17 cellular contexts compared by ENCODE assay signal in genomic region chr1:66359815-66360214, GRCh38.
DNase-seq lines count a peak whose midpoint lies in the region; ATAC-seq and TF ChIP-seq lines count a peak whose summit lies in the region.
"Had no signal": no experiment of that assay in that cellular context is flagged by ENCODE, and none has a peak within 500 bp of the region (broad histone marks: within the 10 kb centered on the region; RNA-seq: fewer than 3 reads in every experiment).

No MANE protein-coding gene starts in this region.

- H3K27ac ChIP-seq in OCI-LY1 (ENCODE audit: low read depth, low read length, poor library complexity, severe bottlenecking) = peak overlapping the region; percentile 39
- no peak overlapping the region for H3K27ac ChIP-seq in thyroid gland
- H3K27ac ChIP-seq: cardiac muscle cell, transverse colon had no signal

- no peaks in the 10 kb centered on the region for H3K9me3 ChIP-seq in OCI-LY1 (ENCODE audit: low read length)
- no peaks in the 10 kb centered on the region for H3K9me3 ChIP-seq in thyroid gland
- H3K9me3 ChIP-seq: transverse colon had no signal

- no peaks in the 10 kb centered on the region for H3K9me3 Mint-ChIP-seq in activated naive CD8-positive, alpha-beta T cell (ENCODE audit: low read depth)
- no peaks in the 10 kb centered on the region for H3K9me3 Mint-ChIP-seq in activated naive CD8-positive, alpha-beta T cell treated with anti-CD3 and anti-CD28 coated beads, Interleukin-2, amount 50 U/mL, for 24 hours
- H3K9me3 Mint-ChIP-seq in stimulated activated memory B cell treated with anti-CD40 and anti-IgM and Interleukin-4, amounts not matched to agents 10 μg/mL and 1 μg/mL and 100 μg/mL, for 72 hours = no peaks in the 10 kb centered on the region
- H3K9me3 Mint-ChIP-seq: activated naive CD4-positive, alpha-beta T cell treated with anti-CD3 and anti-CD28 coated beads, Interleukin-2, amount 50 U/mL, for 72 hours; effector memory CD8-positive, alpha-beta T cell had no signal

- H3K79me2 ChIP-seq in OCI-LY1 (ENCODE audit: insufficient read depth, low read length) = 0 out of 2 replicates have a peak, but pooled peaks cover 5% of the 10 kb centered on the region

- H3K27me3 Mint-ChIP-seq in activated naive CD8-positive, alpha-beta T cell = no peaks in the 10 kb centered on the region
- no peaks in the 10 kb centered on the region for H3K27me3 Mint-ChIP-seq in activated naive CD8-positive, alpha-beta T cell treated with anti-CD3 and anti-CD28 coated beads, Interleukin-2, amount 50 U/mL, for 24 hours
- no peaks in the 10 kb centered on the region for H3K27me3 Mint-ChIP-seq in stimulated activated memory B cell treated with anti-CD40 and anti-IgM and Interleukin-4, amounts not matched to agents 10 μg/mL and 1 μg/mL and 100 μg/mL, for 72 hours
- H3K27me3 Mint-ChIP-seq: effector memory CD8-positive, alpha-beta T cell had no signal

- H3K4me3 ChIP-seq in OCI-LY1 (ENCODE audit: low read depth, low read length, poor library complexity, severe bottlenecking) (no peak overlapping the region), thyroid gland (replicated peaks in 1 of 3) (no peak overlapping the region)
- H3K4me3 ChIP-seq: cardiac muscle cell, lung, transverse colon had no signal

- H3K9ac ChIP-seq in OCI-LY1 (ENCODE audit: low read length) = peak overlapping the region; percentile 15; the same call in 1 of the 2 replicates

- TF ChIP-seq CTCF in OCI-LY1 (IDR thresholded peaks at IDR 0.05; ENCODE audit: low read length) (no peak), thyroid gland (IDR thresholded peaks at IDR 0.05) (no peak)

- H3K4me2 ChIP-seq in OCI-LY1 (ENCODE audit: low read length) = peak overlapping the region; percentile 19; the same call in 1 of the 2 replicates

- H4K20me1 ChIP-seq in OCI-LY1 (ENCODE audit: insufficient read depth, low read length) = no peaks in the 10 kb centered on the region

- H3K9me2 ChIP-seq in OCI-LY1 (ENCODE audit: low read depth, low read length) = no peaks in the 10 kb centered on the region

- no peak overlapping the region for H2AFZ ChIP-seq in OCI-LY1 (ENCODE audit: low read length)

- no peak overlapping the region for H3K4me3 Mint-ChIP-seq in activated naive CD8-positive, alpha-beta T cell
- no peak overlapping the region for H3K4me3 Mint-ChIP-seq in activated naive CD8-positive, alpha-beta T cell treated with anti-CD3 and anti-CD28 coated beads, Interleukin-2, amount 50 U/mL, for 24 hours
- peak overlapping the region; percentile 34 for H3K4me3 Mint-ChIP-seq in stimulated activated memory B cell treated with anti-CD40 and anti-IgM and Interleukin-4, amounts not matched to agents 10 μg/mL and 1 μg/mL and 100 μg/mL, for 72 hours

- H3K36me3 Mint-ChIP-seq in activated naive CD8-positive, alpha-beta T cell = peaks cover 46% of the 10 kb centered on the region
- H3K36me3 Mint-ChIP-seq in activated naive CD8-positive, alpha-beta T cell treated with anti-CD3 and anti-CD28 coated beads, Interleukin-2, amount 50 U/mL, for 24 hours (ENCODE audit: low read depth) = peaks cover 57% of the 10 kb centered on the region
- peaks cover 64% of the 10 kb centered on the region for H3K36me3 Mint-ChIP-seq in stimulated activated memory B cell treated with anti-CD40 and anti-IgM and Interleukin-4, amounts not matched to agents 10 μg/mL and 1 μg/mL and 100 μg/mL, for 72 hours

- peaks cover 76% of the 10 kb centered on the region for H3K4me1 Mint-ChIP-seq in activated naive CD8-positive, alpha-beta T cell (ENCODE audit: low read depth)
- H3K4me1 Mint-ChIP-seq in activated naive CD8-positive, alpha-beta T cell treated with anti-CD3 and anti-CD28 coated beads, Interleukin-2, amount 50 U/mL, for 24 hours = peaks cover 82% of the 10 kb centered on the region
- peaks cover 79% of the 10 kb centered on the region for H3K4me1 Mint-ChIP-seq in stimulated activated memory B cell treated with anti-CD40 and anti-IgM and Interleukin-4, amounts not matched to agents 10 μg/mL and 1 μg/mL and 100 μg/mL, for 72 hours

- H3K36me3 ChIP-seq in OCI-LY1 (ENCODE audit: insufficient read depth, low read length) = peaks cover 55% of the 10 kb centered on the region
- H3K36me3 ChIP-seq in thyroid gland = peaks cover 3 to 12% of the 10 kb centered on the region in 2 donors
- H3K36me3 ChIP-seq: cardiac muscle cell had no signal

- H3K27ac Mint-ChIP-seq in activated naive CD8-positive, alpha-beta T cell = peak overlapping the region; percentile 28
- no peak overlapping the region for H3K27ac Mint-ChIP-seq in activated naive CD8-positive, alpha-beta T cell treated with anti-CD3 and anti-CD28 coated beads, Interleukin-2, amount 50 U/mL, for 24 hours
- peak overlapping the region; percentile 74 for H3K27ac Mint-ChIP-seq in stimulated activated memory B cell treated with anti-CD40 and anti-IgM and Interleukin-4, amounts not matched to agents 10 μg/mL and 1 μg/mL and 100 μg/mL, for 72 hours
- H3K27ac Mint-ChIP-seq: activated naive CD4-positive, alpha-beta T cell treated with anti-CD3 and anti-CD28 coated beads, Interleukin-2, amount 50 U/mL, for 72 hours had no signal

- ATAC-seq in activated naive CD8-positive, alpha-beta T cell treated with anti-CD3 and anti-CD28 coated beads, Interleukin-2, amount 50 U/mL, for 24 hours = no peak
- no peak for ATAC-seq in stimulated activated memory B cell treated with anti-CD40 and anti-IgM and Interleukin-4, amounts not matched to agents 10 μg/mL and 1 μg/mL and 100 μg/mL, for 72 hours
- ATAC-seq: activated CD4-positive, CD25-positive, alpha-beta regulatory T cell treated with anti-CD3 and anti-CD28 coated beads, Interleukin-2, amount 50 U/mL, for 24 hours; effector memory CD8-positive, alpha-beta T cell had no signal

- TF ChIP-seq POLR2A in thyroid gland (IDR thresholded peaks at IDR 0.05) = no peak

- H3K4me1 ChIP-seq in OCI-LY1 (ENCODE audit: insufficient read depth, low read length, severe bottlenecking) = peaks cover 22% of the 10 kb centered on the region
- peaks cover 13 to 16% of the 10 kb centered on the region in 2 donors for H3K4me1 ChIP-seq in thyroid gland

- H3K27me3 ChIP-seq in OCI-LY1 (ENCODE audit: insufficient read depth, low read length) = no peaks in the 10 kb centered on the region
- no peaks in the 10 kb centered on the region for H3K27me3 ChIP-seq in thyroid gland
- H3K27me3 ChIP-seq: cardiac muscle cell, transverse colon had no signal

- no peak for DNase-seq in activated naive CD8-positive, alpha-beta T cell treated with anti-CD3 and anti-CD28 coated beads, Interleukin-2, amount 50 U/mL, for 24 hours
- DNase-seq in fibroblast of peridontal ligament (ENCODE audit: extremely low read depth) (peak; percentile 80), thyroid gland (no peak), activated gamma-delta T cell treated with Interleukin-2 at 50 U/mL for 16 hours (no peak), middle frontal gyrus (ENCODE audit: extremely low spot score, low spot score) (no peak)
- DNase-seq: activated CD8-positive, alpha-beta memory T cell treated with anti-CD3 and anti-CD28 coated beads, Interleukin-2, amount 50 U/mL, for 4 hours; effector memory CD8-positive, alpha-beta T cell; foreskin melanocyte; GF-D8; transverse colon had no signal

- H3F3A ChIP-seq in OCI-LY1 (ENCODE audit: insufficient read depth, low read length) = no peaks in the 10 kb centered on the region

- intact Hi-C loops in thyroid gland (cut with DNase I) = no loop called here
